In genomic region chr3:21393684-21394307, GRCh38 we compare ENCODE assay signal across 29 cellular contexts.
"Had no signal": no experiment of that assay in that cellular context is flagged by ENCODE, and none has a peak within 500 bp of the region (broad histone marks: within the 10 kb centered on the region; RNA-seq: fewer than 3 reads in every experiment).

No MANE protein-coding gene starts in this region.

- H3K4me1 Mint-ChIP-seq: naive B cell; nephron progenitor cell; stimulated activated naive CD8-positive, alpha-beta T cell treated with anti-CD3 and anti-CD28 coated beads, Interleukin-15, amount 100 ng/mL, for 72 hours had no signal

- H3K27me3 ChIP-seq: colonic mucosa, esophagus muscularis mucosa, heart right ventricle, suprapubic skin, thyroid gland, vagina had no signal

- H3K9me3 Mint-ChIP-seq: nephron progenitor cell had no signal

- H3K4me3 ChIP-seq: colonic mucosa, esophagus muscularis mucosa, heart right ventricle, lower lobe of right lung, mucosa of descending colon, smooth muscle cell, suprapubic skin, thyroid gland, vagina had no signal

- ATAC-seq: left cardiac atrium; left ventricle myocardium superior; mucosa of descending colon; sciatic nerve; stimulated activated naive CD8-positive, alpha-beta T cell treated with anti-CD3 and anti-CD28 coated beads, Interleukin-15, amount 100 ng/mL, for 72 hours had no signal

- H3K4me3 Mint-ChIP-seq: mesothelial cell of epicardium; naive B cell; nephron progenitor cell; stimulated activated naive CD8-positive, alpha-beta T cell treated with anti-CD3 and anti-CD28 coated beads, Interleukin-15, amount 100 ng/mL, for 72 hours had no signal

- H3K27ac Mint-ChIP-seq: mesothelial cell of epicardium; naive B cell; nephron progenitor cell; stimulated activated naive CD8-positive, alpha-beta T cell treated with anti-CD3 and anti-CD28 coated beads, Interleukin-15, amount 100 ng/mL, for 72 hours had no signal

- H3K4me2 ChIP-seq: smooth muscle cell had no signal

- DNase-seq: colonic mucosa; dermis blood vessel endothelial cell; effector memory CD4-positive, alpha-beta T cell; foreskin melanocyte; glutamatergic neuron; heart right ventricle; hippocampal formation; left cardiac atrium; left ventricle myocardium superior; lower lobe of right lung; mucosa of descending colon; naive B cell; nephron progenitor cell; nucleus accumbens; posterior cingulate gyrus; stimulated activated CD4-positive, alpha-beta T cell treated with anti-CD3 and anti-CD28 coated beads, Interleukin-12 subunit alpha, Interleukin-12 subunit beta, amount 100 ng/mL, for 4 hours; stimulated activated CD4-positive, alpha-beta T cell treated with anti-CD3 and anti-CD28 coated beads, Interleukin-1b, Interleukin-23, amount 100 ng/mL, for 48 hours; stimulated activated CD4-positive, alpha-beta T cell treated with anti-CD3 and anti-CD28 coated beads, Interleukin-4, amount 100 ng/mL, for 1 hour; stimulated activated CD8-positive, alpha-beta memory T cell treated with anti-CD3 and anti-CD28 coated beads, Interleukin-4, amount 100 ng/mL, for 48 hours; stimulated activated naive CD4-positive, alpha-beta T cell; stimulated activated naive CD8-positive, alpha-beta T cell treated with anti-CD3 and anti-CD28 coated beads, Interleukin-15, amount 100 ng/mL, for 72 hours; thyroid gland; trophoblast cell had no signal

- H3K4me1 ChIP-seq: colonic mucosa, heart right ventricle, lower lobe of right lung, suprapubic skin, thyroid gland, vagina had no signal

- H3K36me3 ChIP-seq: colonic mucosa, esophagus muscularis mucosa, heart right ventricle, lower lobe of right lung, suprapubic skin, thyroid gland, vagina had no signal

- H3K27ac ChIP-seq: colonic mucosa, esophagus muscularis mucosa, lower lobe of right lung, suprapubic skin, thyroid gland, vagina had no signal

- H3K27me3 Mint-ChIP-seq: naive B cell; stimulated activated naive CD8-positive, alpha-beta T cell treated with anti-CD3 and anti-CD28 coated beads, Interleukin-15, amount 100 ng/mL, for 72 hours had no signal

- H3K9me3 ChIP-seq: colonic mucosa, esophagus muscularis mucosa, lower lobe of right lung, suprapubic skin, thyroid gland, vagina had no signal

- H3K36me3 Mint-ChIP-seq: mesothelial cell of epicardium, naive B cell had no signal
